Comparison of ENCODE assay signal across 1 cellular context in genomic region chr9:132609829-132610228, GRCh38.
TF ChIP-seq lines count a peak whose summit lies in the region.

No MANE protein-coding gene starts in this region.

TF ChIP-seq in SK-N-SH, 30 proteins besides CTCF, POLR2A, EP300 and RAD21 (continued from another document):
- TF ChIP-seq TAF1 (IDR thresholded peaks at IDR 0.05; ENCODE audit: borderline replicate concordance, low read depth, low read length), result no peak
- TF ChIP-seq IRF3 (IDR thresholded peaks at IDR 0.05; ENCODE audit: low read depth, low read length), result no peak
- TF ChIP-seq SIN3A (IDR thresholded peaks at IDR 0.05; ENCODE audit: borderline replicate concordance, low read depth, low read length), result no peak
- no peak for TF ChIP-seq USF2 (IDR thresholded peaks at IDR 0.05; ENCODE audit: borderline replicate concordance, low read depth, low read length)
- no peak for TF ChIP-seq MEF2A (IDR thresholded peaks at IDR 0.05; ENCODE audit: borderline replicate concordance, low read depth)
- TF ChIP-seq PBX3 (IDR thresholded peaks at IDR 0.05), result peak; percentile 69
- TF ChIP-seq TEAD4 (IDR thresholded peaks at IDR 0.05; ENCODE audit: borderline replicate concordance, insufficient read depth), result no peak
- TF ChIP-seq GABPA (IDR thresholded peaks at IDR 0.05; ENCODE audit: low read depth), result no peak
- no peak for TF ChIP-seq RFX5 (IDR thresholded peaks at IDR 0.05; ENCODE audit: low read length)
- TF ChIP-seq FOXJ3 (CRISPR knock-in tag; IDR thresholded peaks at IDR 0.05), result no peak
